ENCODE assay signal across 9 cellular contexts in the genomic region with DNA sequence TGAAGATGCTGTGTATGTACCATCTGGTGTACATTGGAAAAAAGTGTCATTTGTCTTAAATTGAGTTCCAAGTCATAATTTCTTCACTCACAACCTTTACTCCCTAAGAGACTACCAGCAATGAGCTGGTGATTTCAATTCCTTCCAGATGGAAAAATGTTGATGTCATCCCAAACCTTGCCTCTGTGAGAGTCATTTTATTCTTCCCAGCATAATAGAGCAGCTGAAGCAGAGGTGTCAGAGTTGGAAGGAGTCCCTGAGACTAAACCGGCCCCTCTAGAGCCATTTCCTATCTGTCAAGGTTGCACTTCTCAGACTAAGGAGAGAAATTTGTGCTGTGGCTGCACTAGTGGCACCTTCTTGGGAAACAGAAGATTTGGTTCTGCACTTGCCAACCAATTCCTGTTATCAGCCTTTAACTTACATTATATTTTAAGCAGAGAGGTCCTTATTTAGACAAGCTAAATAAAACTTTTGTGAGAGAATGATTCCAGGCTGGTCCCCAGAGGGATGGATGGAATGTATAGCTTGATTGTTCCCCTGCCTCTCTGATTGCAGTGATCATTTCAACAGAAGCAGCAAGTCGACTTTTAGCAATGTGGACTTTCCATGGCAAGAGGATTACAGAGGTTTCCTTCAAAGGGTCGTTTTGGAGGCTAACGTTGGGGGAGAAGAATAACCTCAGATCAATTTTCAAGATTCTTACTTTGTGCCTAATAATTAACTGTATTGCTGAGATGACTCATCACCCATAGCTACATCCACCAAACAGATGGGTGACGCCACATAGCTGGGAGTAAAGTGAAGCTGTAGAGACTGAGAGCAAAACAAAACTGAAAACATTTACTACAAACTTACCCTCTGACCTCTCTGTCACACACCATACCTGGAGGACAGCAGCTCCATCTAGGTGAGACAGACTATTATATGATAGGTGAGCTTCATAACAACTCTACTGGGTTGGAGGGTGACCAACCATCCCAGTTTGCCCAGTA.
A peak's percentile ranks its signal among the peaks of the same experiment; 100 is the strongest.
DNase-seq lines count a peak whose midpoint lies in the region; ATAC-seq and TF ChIP-seq lines count a peak whose summit lies in the region.
"Had no signal": no experiment of that assay in that cellular context is flagged by ENCODE, and none has a peak within 500 bp of the region (broad histone marks: within the 10 kb centered on the region; RNA-seq: fewer than 3 reads in every experiment).

No MANE protein-coding gene starts in this region.

- H3K4me3 ChIP-seq in BJ (ENCODE audit: low read depth, low read length) (no peak overlapping the region), transverse colon (no peak overlapping the region)
- H3K4me3 ChIP-seq: heart left ventricle had no signal

- TF ChIP-seq EP300 in transverse colon (IDR thresholded peaks at IDR 0.05; ENCODE audit: low read depth) = no peak

- H3K27ac ChIP-seq in transverse colon = no peak overlapping the region

- 43% methylated on average over 5 of the region's 5 CpGs; no CpG with 5 or more reads in 1 of the 2 donors for WGBS in transverse colon (ENCODE audit: low coverage in 1 of 2), 2 donors

- in situ Hi-C loops in transverse colon (cut with MboI; ENCODE audit: low pct_ligation_motif_present in 1 of 4, low pct_unique_long_range_greater_than_20kb in 1 of 4, low sequenced_read_pairs in 3 of 4) = no loop called here

- TF ChIP-seq CTCF in BJ (IDR thresholded peaks at IDR 0.05; ENCODE audit: insufficient read depth, low read depth, low read length) (no peak), transverse colon (IDR thresholded peaks at IDR 0.05) (no peak)

- H3K27me3 ChIP-seq in BJ (ENCODE audit: control insufficient read depth, insufficient read depth, low read length) = no peaks in the 10 kb centered on the region
- no peaks in the 10 kb centered on the region for H3K27me3 ChIP-seq in transverse colon
- H3K27me3 ChIP-seq: heart left ventricle had no signal

- H3K9me3 ChIP-seq in transverse colon = no peaks in the 10 kb centered on the region

- no peak for TF ChIP-seq POLR2A in transverse colon (IDR thresholded peaks at IDR 0.05)

- peak; percentile 99 for ATAC-seq in GM19468 (IDR thresholded peaks at IDR 0.05; ENCODE audit: extremely low read depth, unreplicated experiment)
- peak; percentile 100 for ATAC-seq in HG03280 (IDR thresholded peaks at IDR 0.05; ENCODE audit: unreplicated experiment)

- DNase-seq in BJ (ENCODE audit: low read depth) (peak; percentile 64), fibroblast of gingiva (ENCODE audit: low read depth) (peak; percentile 82), transverse colon (no peak), CD1c-positive myeloid dendritic cell (ENCODE audit: extremely low spot score) (no peak), T1000 (lab: John Stamatoyannopoulos, UW) (no peak)
- no peak for DNase-seq in stimulated activated CD4-positive, alpha-beta T cell treated with anti-CD3 and anti-CD28 coated beads, Interleukin-4, amount 100 ng/mL, for 1 hour

- H3K36me3 ChIP-seq in BJ (ENCODE audit: control insufficient read depth, insufficient read depth, low read length) (no peaks in the 10 kb centered on the region), transverse colon (no peaks in the 10 kb centered on the region)
- H3K36me3 ChIP-seq: heart left ventricle had no signal

- CTCF ChIA-PET in BJ (lab: Yijun Ruan, JAX) = interaction anchor here (1.3 to 2.4 kb wide), 3 partner anchors 8 to 218 kb away, joined by 3 to 9 read pairs (median 5); no protein-coding TSS in a partner anchor

- intact Hi-C loops in transverse colon (cut with DNase I; ENCODE audit: low total_unique reads) = no loop called here

- POLR2A ChIA-PET in BJ (lab: Charles Lee) = interaction anchor here (0.7 kb wide), 2 partner anchors 290 to 407 kb away, joined by 3 read pairs; no protein-coding TSS in a partner anchor

- H3K4me1 ChIP-seq in transverse colon = no peaks in the 10 kb centered on the region

Comparison
In these comparisons a context has a peak if more than half of its experiments do, and no peak if none do; other contexts are left out.
1. DNase-seq: peak in BJ (single experiment) and fibroblast of gingiva (single experiment); none in transverse colon (single experiment), CD1c-positive myeloid dendritic cell (single experiment), T1000 (single experiment) and stimulated activated CD4-positive, alpha-beta T cell treated with anti-CD3 and anti-CD28 coated beads, Interleukin-4, amount 100 ng/mL, for 1 hour (single experiment).